ENCODE assay signal across 8 cellular contexts in the genomic region with DNA sequence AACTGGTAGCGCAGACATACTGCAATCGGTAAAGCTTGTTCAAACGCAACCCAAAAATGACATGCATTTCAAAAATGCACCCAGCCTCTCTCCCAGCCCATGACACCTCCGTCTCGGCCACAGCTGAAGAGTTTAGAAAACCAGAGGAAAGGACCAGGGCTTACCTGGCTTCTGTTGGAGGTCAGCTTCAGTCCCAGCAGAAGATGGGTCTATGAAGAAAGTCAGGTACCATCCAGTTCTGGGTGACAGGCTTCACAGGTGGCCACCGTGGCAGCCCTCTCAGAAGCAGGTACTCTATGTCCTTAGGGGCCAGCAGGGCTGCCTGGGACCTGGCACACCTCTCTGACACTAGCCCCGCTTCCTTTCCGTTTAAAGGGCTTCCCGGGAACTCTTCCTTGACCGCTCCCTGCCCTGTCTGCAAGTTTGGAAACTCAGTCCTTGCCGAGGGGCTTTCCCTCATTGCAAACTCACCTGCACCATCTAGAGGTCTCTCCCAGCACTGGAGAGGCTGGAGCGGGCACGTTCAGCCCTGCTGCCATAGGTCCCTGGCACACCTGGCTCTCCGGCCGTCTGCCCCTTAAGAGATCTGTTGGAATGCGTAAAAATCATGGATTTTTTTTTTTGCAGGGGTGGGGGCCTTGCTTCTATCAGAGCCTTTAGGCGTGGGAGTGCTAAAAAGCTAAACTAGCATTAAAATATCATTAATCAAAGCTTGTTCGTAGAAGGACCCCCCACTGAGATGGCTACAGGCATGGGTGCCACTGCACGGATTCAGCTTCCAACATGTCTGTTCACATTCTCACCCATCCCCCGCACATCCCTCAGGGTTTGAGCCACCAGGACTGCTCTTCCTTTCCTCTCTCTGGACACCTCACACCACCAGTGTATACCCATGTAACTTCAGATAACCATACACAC. TPM values are rescaled to one million over a fixed set of nuclear protein-coding genes. Genes with fewer than 3 reads are reported as not detected.
A peak's percentile ranks its signal among the peaks of the same experiment; 100 is the strongest.
DNase-seq lines count a peak whose midpoint lies in the region; ATAC-seq and TF ChIP-seq lines count a peak whose summit lies in the region.

A gene (minus strand): TSS at position 425 of the 918 bp plus-strand sequence. CDS start 58,206 bp downstream, outside the sequence.

- H3K4me1 Mint-ChIP-seq in activated T-helper 17 cell treated with anti-CD3 and anti-CD28 coated beads, Interleukin-2, amount 50 U/mL, for 72 hours, result peaks cover 15% of the 10 kb centered on the region

- H3K36me3 ChIP-seq in psoas muscle (ENCODE audit: insufficient read depth in 1 of 2, low read depth in 1 of 2), result no peaks in the 10 kb centered on the region

- H3K27ac ChIP-seq in foreskin keratinocyte (no peak within 1 kb of the TSS), psoas muscle (no peak within 1 kb of the TSS)

- DNase-seq in DMS153 treated with DMSO at 0.1 percent for 48 hours (lab: John Stamatoyannopoulos, UW; ENCODE audit: unreplicated experiment), result peak; percentile 4
- DNase-seq in DMS153 (lab: John Stamatoyannopoulos, UW), result no peak
- peak; percentile 76 for DNase-seq in NCI-H69 (lab: John Stamatoyannopoulos, UW)
- DNase-seq in foreskin keratinocyte, result peak; percentile 50 to 72
- DNase-seq in psoas muscle, result no peak
- DNase-seq in putamen (ENCODE audit: low spot score), result no peak

- peaks cover 52% of the 10 kb centered on the region for H3K27me3 ChIP-seq in foreskin keratinocyte
- peaks cover 0 to 16% (median 0%) of the 10 kb centered on the region in 3 donors for H3K27me3 ChIP-seq in psoas muscle (ENCODE audit: insufficient read depth in 3 of 3, low read length in 2 of 3)

- ATAC-seq in activated T-helper 17 cell treated with anti-CD3 and anti-CD28 coated beads, Interleukin-2, amount 50 U/mL, for 72 hours (replicated peaks), result peak; percentile 87
- ATAC-seq in foreskin keratinocyte (peak; percentile 88), psoas muscle (peak; percentile 70 to 79 (median 75)), GM18909 (IDR thresholded peaks at IDR 0.05; ENCODE audit: poor library complexity, unreplicated experiment) (no peak)

- H3K27ac Mint-ChIP-seq in activated T-helper 17 cell treated with anti-CD3 and anti-CD28 coated beads, Interleukin-2, amount 50 U/mL, for 72 hours, result no peak within 1 kb of the TSS

- intact Hi-C loops in psoas muscle (cut with DNase I), result no loop called here

- H3K4me3 ChIP-seq in psoas muscle, result no peak within 1 kb of the TSS

- 27 to 31% (median 28%) methylated on average over 20 of the region's 20 CpGs for WGBS in psoas muscle, 3 donors

- peaks cover 8% of the 10 kb centered on the region for H3K27me3 Mint-ChIP-seq in activated T-helper 17 cell treated with anti-CD3 and anti-CD28 coated beads, Interleukin-2, amount 50 U/mL, for 72 hours

- peaks cover 10% of the 10 kb centered on the region for H3K4me1 ChIP-seq in foreskin keratinocyte
- H3K4me1 ChIP-seq in psoas muscle, result no peaks in the 10 kb centered on the region

- no peaks in the 10 kb centered on the region for H3K36me3 Mint-ChIP-seq in activated T-helper 17 cell treated with anti-CD3 and anti-CD28 coated beads, Interleukin-2, amount 50 U/mL, for 72 hours (ENCODE audit: low read depth)

- no peaks in the 10 kb centered on the region for H3K9me3 Mint-ChIP-seq in activated T-helper 17 cell treated with anti-CD3 and anti-CD28 coated beads, Interleukin-2, amount 50 U/mL, for 72 hours

- H3K9me3 ChIP-seq in psoas muscle, result no peaks in the 10 kb centered on the region

- TF ChIP-seq CTCF in foreskin keratinocyte (conservative IDR thresholded peaks at IDR 0.05), result peak; percentile 83
- TF ChIP-seq CTCF in psoas muscle (IDR thresholded peaks at IDR 0.05), result peak; percentile 41

- peak within 1 kb of the TSS; percentile 70 for H3K4me3 Mint-ChIP-seq in activated T-helper 17 cell treated with anti-CD3 and anti-CD28 coated beads, Interleukin-2, amount 50 U/mL, for 72 hours

RNA-seq across cellular contexts. Expression of the gene that starts here (rescaled TPM):
- total RNA-seq in activated T-helper 17 cell treated with anti-CD3 and anti-CD28 coated beads, Interleukin-2, amount 50 U/mL, for 72 hours, result not detected
- total RNA-seq in foreskin keratinocyte (0.03 TPM in 1 of 2 replicates, not detected in the other), psoas muscle (not detected)
- polyA plus RNA-seq in foreskin keratinocyte (0.02 TPM in 1 of 2 replicates, not detected in the other), psoas muscle (under 1 TPM in 1 of 3 donors, not detected in 2; 0.01 TPM)

Comparison
In these comparisons a context has a peak if more than half of its experiments do, and no peak if none do; other contexts are left out.
1. DNase-seq: peak in DMS153 treated with DMSO at 0.1 percent for 48 hours (single experiment) and NCI-H69 (single experiment); none in DMS153 (single experiment), psoas muscle (0 of 2) and putamen (single experiment).
2. Peak in ATAC-seq in activated T-helper 17 cell treated with anti-CD3 and anti-CD28 coated beads, Interleukin-2, amount 50 U/mL, for 72 hours; RNA of the gene not detected or under 1 TPM.
3. Peak in DNase-seq and ATAC-seq in foreskin keratinocyte; RNA of the gene not detected or under 1 TPM.
4. Peak in ATAC-seq in psoas muscle; RNA of the gene not detected or under 1 TPM.